Comparison of ENCODE assay signal across 11 cellular contexts in genomic region chr4:143352052-143352451, GRCh38. TPM values are rescaled to one million over a fixed set of nuclear protein-coding genes. Genes with fewer than 3 reads are reported as not detected.
DNase-seq lines count a peak whose midpoint lies in the region; ATAC-seq, FAIRE-seq and TF ChIP-seq lines count a peak whose summit lies in the region.
"Had no signal": no experiment of that assay in that cellular context is flagged by ENCODE, and none has a peak within 500 bp of the region (broad histone marks: within the 10 kb centered on the region; RNA-seq: fewer than 3 reads in every experiment).

No MANE protein-coding gene starts in this region.

- H3K27me3 ChIP-seq in heart left ventricle (no peaks in the 10 kb centered on the region), astrocyte (ENCODE audit: insufficient read depth, low read length) (no peaks in the 10 kb centered on the region), uterus (no peaks in the 10 kb centered on the region)
- H3K27me3 ChIP-seq: ovary had no signal

- peaks cover 8% of the 10 kb centered on the region for H3K79me2 ChIP-seq in astrocyte (ENCODE audit: insufficient read depth, low read length)

- peak overlapping the region in 11 of 12 donors; percentile 31 to 80 (median 65) for H3K27ac ChIP-seq in heart left ventricle
- no peak overlapping the region for H3K27ac ChIP-seq in astrocyte (ENCODE audit: low read depth, low read length)
- H3K27ac ChIP-seq in uterus, result peak overlapping the region; percentile 70 to 76

- ATAC-seq in heart left ventricle, result peak in 3 of 4 donors; percentile 38 to 54 (median 40)
- ATAC-seq in Right ventricle myocardium superior (ENCODE audit: poor library complexity), result no peak
- ATAC-seq in activated T-cell treated with anti-CD3 and anti-CD28 coated beads, Interleukin-2, amount 50 U/mL, for 4 hours, result no peak

- intact Hi-C loops in heart left ventricle (cut with DNase I) (loop anchor here in 1 of 10 donors (5.0 kb wide), 1 partner anchor 35 kb away; no protein-coding TSS in a partner anchor), Right ventricle myocardium superior (cut with DNase I) (no loop called here), uterus (cut with DNase I; ENCODE audit: low total_unique reads) (no loop called here)

- no peak overlapping the region for H3K4me3 Mint-ChIP-seq in astrocyte (ENCODE audit: unreplicated experiment)
- no peak overlapping the region for H3K4me3 Mint-ChIP-seq in activated T-cell treated with anti-CD3 and anti-CD28 coated beads, Interleukin-2, amount 50 U/mL, for 4 hours

- no peaks in the 10 kb centered on the region for H3K36me3 ChIP-seq in heart left ventricle
- H3K36me3 ChIP-seq in astrocyte (ENCODE audit: insufficient read depth, low read length), result no peaks in the 10 kb centered on the region
- H3K36me3 ChIP-seq in uterus, result no peaks in the 10 kb centered on the region
- H3K36me3 ChIP-seq: ovary had no signal

- H3K27ac Mint-ChIP-seq in astrocyte (ENCODE audit: unreplicated experiment), result no peak overlapping the region

- H3K4me1 Mint-ChIP-seq in astrocyte (ENCODE audit: low read depth, unreplicated experiment), result peaks cover 34% of the 10 kb centered on the region
- H3K4me1 Mint-ChIP-seq in activated T-cell treated with anti-CD3 and anti-CD28 coated beads, Interleukin-2, amount 50 U/mL, for 4 hours (ENCODE audit: low read depth), result no peaks in the 10 kb centered on the region

- no peaks in the 10 kb centered on the region for H3K9me3 Mint-ChIP-seq in astrocyte (ENCODE audit: unreplicated experiment)
- no peaks in the 10 kb centered on the region for H3K9me3 Mint-ChIP-seq in activated T-cell treated with anti-CD3 and anti-CD28 coated beads, Interleukin-2, amount 50 U/mL, for 4 hours

- no peaks in the 10 kb centered on the region for H3K36me3 Mint-ChIP-seq in astrocyte (ENCODE audit: low read depth, unreplicated experiment)
- H3K36me3 Mint-ChIP-seq in activated T-cell treated with anti-CD3 and anti-CD28 coated beads, Interleukin-2, amount 50 U/mL, for 4 hours (ENCODE audit: insufficient read depth), result no peaks in the 10 kb centered on the region

- no peak overlapping the region for H3K9ac ChIP-seq in astrocyte (ENCODE audit: low read length)

- FAIRE-seq in astrocyte (lab: Jason Lieb, UNC), result no peak

- no peak for TF ChIP-seq CTCF in heart left ventricle (IDR thresholded peaks at IDR 0.05)
- no peak for TF ChIP-seq CTCF in astrocyte (IDR thresholded peaks at IDR 0.05; ENCODE audit: insufficient read depth, low read depth, low read length)
- TF ChIP-seq CTCF in uterus (IDR thresholded peaks at IDR 0.05), result no peak

- no peaks in the 10 kb centered on the region for H3K9me3 ChIP-seq in heart left ventricle
- H3K9me3 ChIP-seq in astrocyte (ENCODE audit: insufficient read depth, low read depth, low read length), result no peaks in the 10 kb centered on the region
- no peaks in the 10 kb centered on the region for H3K9me3 ChIP-seq in uterus
- H3K9me3 ChIP-seq: ovary had no signal

- H3K4me2 ChIP-seq in astrocyte (ENCODE audit: low read length), result no peak overlapping the region

- no peaks in the 10 kb centered on the region for H3K27me3 Mint-ChIP-seq in astrocyte (ENCODE audit: low read depth, unreplicated experiment)
- H3K27me3 Mint-ChIP-seq in activated T-cell treated with anti-CD3 and anti-CD28 coated beads, Interleukin-2, amount 50 U/mL, for 4 hours (ENCODE audit: low read depth), result peaks cover 12% of the 10 kb centered on the region

- DNase-seq in heart left ventricle (no peak), Right ventricle myocardium superior (no peak), astrocyte (ENCODE audit: low read depth) (peak; percentile 36), kidney tubule cell (ENCODE audit: low spot score) (peak; percentile 12), uterus (no peak), HCEC 1CT (no peak)
- no peak for DNase-seq in activated T-cell treated with anti-CD3 and anti-CD28 coated beads, Interleukin-2, amount 50 U/mL, for 4 hours
- DNase-seq in NK-92 treated with Interleukin-12 subunit alpha and Interleukin-12 subunit beta, amount 100 ng/mL, for 24 hours (lab: John Stamatoyannopoulos, UW), result no peak
- DNase-seq: foreskin melanocyte, ovary, SW 1271 had no signal

- TF ChIP-seq POLR2A in heart left ventricle (IDR thresholded peaks at IDR 0.05) (no peak), uterus (IDR thresholded peaks at IDR 0.05) (no peak)

- H4K20me1 ChIP-seq in astrocyte (ENCODE audit: insufficient read depth, low read length), result no peaks in the 10 kb centered on the region

- H3K4me3 ChIP-seq in heart left ventricle (peak overlapping the region in 9 of 12 donors; percentile 10 to 53 (median 45)), astrocyte (ENCODE audit: insufficient read depth, low read depth, low read length) (no peak overlapping the region), uterus (no peak overlapping the region)
- H3K4me3 ChIP-seq: ovary had no signal

- H2AFZ ChIP-seq in astrocyte (ENCODE audit: low read depth, low read length), result no peak overlapping the region

- H3K4me1 ChIP-seq in heart left ventricle (peaks cover 0 to 72% (median 58%) of the 10 kb centered on the region in 12 donors), astrocyte (ENCODE audit: insufficient read depth, low read length) (peaks cover 14% of the 10 kb centered on the region), uterus (peaks cover 21 to 31% of the 10 kb centered on the region in 2 donors)

RNA-seq across cellular contexts. Expression of gene GAB1, which starts 15.4 kb away (rescaled TPM):
- total RNA-seq in heart left ventricle (100 to 1,000 TPM in 3 of 9 donors, 10 to 100 TPM in 6; 49.4 to 130 (median 80.6) TPM), Right ventricle myocardium superior (72.5 TPM), astrocyte (12.4 and 13.6 TPM in 2 replicates), uterus (10 to 100 TPM; 50.4 to 65.3 (median 63.7) TPM)
- polyA plus RNA-seq in heart left ventricle, result 10 to 100 TPM; 15.3 to 25.2 TPM
- under 1 TPM; 0.30 to 0.95 (median 0.61) TPM for total RNA-seq in activated T-cell treated with anti-CD3 and anti-CD28 coated beads, Interleukin-2, amount 50 U/mL, for 4 hours

Comparison
In these comparisons a context has a peak if more than half of its experiments do, and no peak if none do; other contexts are left out.
1. ATAC-seq: peak in heart left ventricle (3 of 4); none in Right ventricle myocardium superior (single experiment) and activated T-cell treated with anti-CD3 and anti-CD28 coated beads, Interleukin-2, amount 50 U/mL, for 4 hours (0 of 2).
2. DNase-seq: peak in astrocyte (single experiment) and kidney tubule cell (single experiment); none in heart left ventricle (0 of 5), Right ventricle myocardium superior (single experiment), uterus (0 of 2), activated T-cell treated with anti-CD3 and anti-CD28 coated beads, Interleukin-2, amount 50 U/mL, for 4 hours (single experiment), NK-92 treated with Interleukin-12 subunit alpha and Interleukin-12 subunit beta, amount 100 ng/mL, for 24 hours (single experiment) and HCEC 1CT (single experiment).
3. H3K4me3 ChIP-seq: peak in heart left ventricle (9 of 12); none in astrocyte (single experiment) and uterus (0 of 2).